In genomic region chr9:91729558-91729842, GRCh38 we compare ENCODE assay signal across 16 cellular contexts.
A peak's percentile ranks its signal among the peaks of the same experiment; 100 is the strongest.
DNase-seq lines count a peak whose midpoint lies in the region; ATAC-seq and TF ChIP-seq lines count a peak whose summit lies in the region.
"Had no signal": no experiment of that assay in that cellular context is flagged by ENCODE, and none has a peak within 500 bp of the region (broad histone marks: within the 10 kb centered on the region; RNA-seq: fewer than 3 reads in every experiment).

No MANE protein-coding gene starts in this region.

- TF ChIP-seq CTCF in foreskin keratinocyte (conservative IDR thresholded peaks at IDR 0.05): no peak
- TF ChIP-seq CTCF in spleen (IDR thresholded peaks at IDR 0.05 in 8 of 11, conservative IDR thresholded peaks at IDR 0.05 in 3 of 11): no peak
- no peak for TF ChIP-seq CTCF in BE2C (IDR thresholded peaks at IDR 0.05; ENCODE audit: low read depth, low read length)

- no peaks in the 10 kb centered on the region for H3K9me2 ChIP-seq in GM23248 (ENCODE audit: insufficient read depth)

- H3K4me3 ChIP-seq in GM23248 (no peak overlapping the region), right cardiac atrium (ENCODE audit: low read length) (no peak overlapping the region), spleen (no peak overlapping the region), BE2C (ENCODE audit: low read depth, low read length) (no peak overlapping the region)
- H3K4me3 ChIP-seq: GM23338 had no signal

- no peaks in the 10 kb centered on the region for H3K79me2 ChIP-seq in GM23248 (ENCODE audit: insufficient read depth)

- H3K27ac ChIP-seq in GM23248 (peak overlapping the region; percentile 15; the same call in 1 of the 2 replicates), foreskin keratinocyte (no peak overlapping the region), right cardiac atrium (ENCODE audit: low read length) (peak overlapping the region; percentile 79), spleen (no peak overlapping the region), caudate nucleus (ENCODE audit: low read depth, low read length) (no peak overlapping the region)
- H3K27ac ChIP-seq: RWPE1 had no signal

- ATAC-seq in foreskin keratinocyte: peak; percentile 6
- ATAC-seq in right cardiac atrium: peak; percentile 48 to 62
- no peak for ATAC-seq in HG03460 (IDR thresholded peaks at IDR 0.05; ENCODE audit: unreplicated experiment)
- ATAC-seq: GM23338, HCT116 had no signal

- in situ Hi-C loops in GM23248 (cut with MboI): no loop called here

- H3K36me3 ChIP-seq in GM23248 (ENCODE audit: low read depth): no peaks in the 10 kb centered on the region
- peaks cover 0 to 2% (median 0%) of the 10 kb centered on the region in 6 donors for H3K36me3 ChIP-seq in spleen
- peaks cover 32% of the 10 kb centered on the region for H3K36me3 ChIP-seq in BE2C

- H3F3A ChIP-seq in GM23248 (ENCODE audit: insufficient read depth): peaks cover 25% of the 10 kb centered on the region

- H3K9ac ChIP-seq in GM23248: no peak overlapping the region

- intact Hi-C loops in right cardiac atrium (cut with DNase I): loop anchor here in 2 of 4 donors (10.0 kb wide), 1 partner anchor 815 kb away; no protein-coding TSS in a partner anchor
- intact Hi-C loops in spleen (cut with DNase I; ENCODE audit: low total_unique reads): loop anchor here (5.0 kb wide), 1 partner anchor 812 kb away; no protein-coding TSS in a partner anchor

- peaks cover 16% of the 10 kb centered on the region for H3K4me1 ChIP-seq in GM23248 (ENCODE audit: insufficient read depth)
- no peaks in the 10 kb centered on the region for H3K4me1 ChIP-seq in foreskin keratinocyte
- no peaks in the 10 kb centered on the region for H3K4me1 ChIP-seq in right cardiac atrium (ENCODE audit: control insufficient read depth, insufficient read depth, low read length)
- peaks cover 0 to 5% (median 2%) of the 10 kb centered on the region in 6 donors for H3K4me1 ChIP-seq in spleen
- H3K4me1 ChIP-seq in BE2C: no peaks in the 10 kb centered on the region
- H3K4me1 ChIP-seq: Caco-2 had no signal

- no peaks in the 10 kb centered on the region for H3K9me3 ChIP-seq in GM23248 (ENCODE audit: low read depth)
- no peaks in the 10 kb centered on the region for H3K9me3 ChIP-seq in right cardiac atrium (ENCODE audit: control insufficient read depth, low read length)
- no peaks in the 10 kb centered on the region for H3K9me3 ChIP-seq in spleen
- H3K9me3 ChIP-seq in BE2C: no peaks in the 10 kb centered on the region
- H3K9me3 ChIP-seq: Caco-2 had no signal

- H3K27me3 ChIP-seq in GM23248 (replicated peaks; ENCODE audit: insufficient read depth): no peaks in the 10 kb centered on the region
- H3K27me3 ChIP-seq in foreskin keratinocyte: no peaks in the 10 kb centered on the region
- no peaks in the 10 kb centered on the region for H3K27me3 ChIP-seq in right cardiac atrium (ENCODE audit: control insufficient read depth, insufficient read depth)
- H3K27me3 ChIP-seq in spleen (replicated peaks in 1 of 7): peaks cover 0 to under 1% (median 0%) of the 10 kb centered on the region in 7 donors
- H3K27me3 ChIP-seq in BE2C: no peaks in the 10 kb centered on the region; the same call in 1 of the 2 replicates

- WGBS in GM23248 (ENCODE audit: low coverage in 1 of 2, low lambda C conversion rate in 2 of 2, missing lambda C conversion rate in 2 of 2), 2 experiments: 64 to 66% methylated on average over 9 of the region's 9 CpGs
- 65% methylated on average over 9 of the region's 9 CpGs for WGBS in right cardiac atrium
- 71 to 83% (median 79%) methylated on average over 8 to 9 of the region's 9 CpGs for WGBS in spleen, 5 donors

- no peak for DNase-seq in GM23248
- DNase-seq in foreskin keratinocyte: no peak
- no peak for DNase-seq in right cardiac atrium
- peak; percentile 66 for DNase-seq in spleen
- no peak for DNase-seq in NCI-H187 treated with DMSO at 0.1 percent for 48 hours (lab: John Stamatoyannopoulos, UW)
- no peak for DNase-seq in caudate nucleus (lab: John Stamatoyannopoulos, UW)
- no peak for DNase-seq in BE2C
- DNase-seq: Caco-2, DMS153, NCI-H1930, NCI-H2171 treated with DMSO at 0.1 percent for 48 hours, NCI-H748 treated with DMSO at 0.1 percent for 48 hours had no signal

- no peak for TF ChIP-seq POLR2A in spleen (IDR thresholded peaks at IDR 0.05)

- peak overlapping the region; percentile 6 for H3K4me2 ChIP-seq in GM23248 (ENCODE audit: unreplicated experiment)
- H3K4me2 ChIP-seq: GM23338 had no signal

- no peaks in the 10 kb centered on the region for H4K20me1 ChIP-seq in GM23248 (ENCODE audit: insufficient read depth)

- H2AFZ ChIP-seq in GM23248: no peak overlapping the region
- H2AFZ ChIP-seq: GM23338 had no signal

Comparison
In these comparisons a context has a peak if more than half of its experiments do, and no peak if none do; other contexts are left out.
1. H3K27ac ChIP-seq: peak in GM23248 (single experiment) and right cardiac atrium (single experiment); none in foreskin keratinocyte (single experiment), spleen (0 of 8) and caudate nucleus (single experiment).